16 cellular contexts compared by ENCODE assay signal in genomic region chr2:216316743-216317142, GRCh38. TPM values are rescaled to one million over a fixed set of nuclear protein-coding genes. Genes with fewer than 3 reads are reported as not detected.
DNase-seq lines count a peak whose midpoint lies in the region; ATAC-seq, FAIRE-seq and TF ChIP-seq lines count a peak whose summit lies in the region.
"Had no signal": no experiment of that assay in that cellular context is flagged by ENCODE, and none has a peak within 500 bp of the region (broad histone marks: within the 10 kb centered on the region; RNA-seq: fewer than 3 reads in every experiment).

No MANE protein-coding gene starts in this region.

- ATAC-seq in PC-3, result peak; percentile 68
- ATAC-seq: activated CD8-positive, alpha-beta T cell treated with anti-CD3 and anti-CD28 coated beads, Interleukin-2, amount 10 ng/mL, durations not matched to agents 7 days and 5 days; sciatic nerve had no signal

- H3K14ac ChIP-seq in H1 (ENCODE audit: insufficient read length), result no peak overlapping the region

- H2BK15ac ChIP-seq in H1 (ENCODE audit: low read length) (0 out of 2 replicates have a peak overlapping the region, but pooled peaks have one; percentile 22), mesendoderm (replicated peaks; ENCODE audit: low read depth) (no peak overlapping the region)

- H4K20me1 ChIP-seq in PC-3 (ENCODE audit: low read length) (no peaks in the 10 kb centered on the region), H1 (replicated peaks in 1 of 2; ENCODE audit: control insufficient read depth in 1 of 2, insufficient read depth in 2 of 2, low read length in 2 of 2) (no peaks in the 10 kb centered on the region)

- H3K79me1 ChIP-seq in H1 (ENCODE audit: low read depth, low read length), result no peaks in the 10 kb centered on the region
- H3K79me1 ChIP-seq in mesendoderm (ENCODE audit: low read length), result no peaks in the 10 kb centered on the region

- no peak overlapping the region for H2BK20ac ChIP-seq in H1 (ENCODE audit: low read length)

- H4K8ac ChIP-seq in H1 (ENCODE audit: extremely low read depth, insufficient read depth, low read length), result no peak overlapping the region
- no peak overlapping the region for H4K8ac ChIP-seq in mesendoderm (ENCODE audit: low read depth, low read length)

- no peak overlapping the region for H3K4me3 ChIP-seq in PC-3 (ENCODE audit: low read length)
- H3K4me3 ChIP-seq in H1 (ENCODE audit: extremely low read depth in 1 of 4, insufficient read depth in 2 of 4, low read depth in 3 of 4, low read length in 4 of 4), result 0 out of 8 replicates have a peak overlapping the region, but pooled peaks of 1 of the 4 experiments have one; percentile 2
- H3K4me3 ChIP-seq in mesendoderm (ENCODE audit: low read length), result no peak overlapping the region
- H3K4me3 ChIP-seq: HAP-1 had no signal

- H3K4ac ChIP-seq in H1 (replicated peaks; ENCODE audit: insufficient read length, low read depth, low read length) (no peak overlapping the region), mesendoderm (ENCODE audit: low read depth, low read length) (no peak overlapping the region)

- no peaks in the 10 kb centered on the region for H3K27me3 ChIP-seq in PC-3 (ENCODE audit: low read length)
- H3K27me3 ChIP-seq in H1 (replicated peaks in 1 of 4; ENCODE audit: control insufficient read depth in 3 of 4, extremely low read depth in 1 of 4, insufficient read depth in 3 of 4, low read length in 3 of 4), result no peaks in the 10 kb centered on the region
- H3K27me3 ChIP-seq in mesendoderm (ENCODE audit: insufficient read depth, low read length, poor library complexity), result no peaks in the 10 kb centered on the region

- H3K36me3 ChIP-seq in PC-3 (ENCODE audit: low read depth, low read length) (no peaks in the 10 kb centered on the region), H1 (ENCODE audit: control insufficient read depth in 2 of 4, insufficient read depth in 4 of 4, low read length in 3 of 4) (no peaks in the 10 kb centered on the region), mesendoderm (ENCODE audit: control insufficient read depth, insufficient read depth, low read length) (no peaks in the 10 kb centered on the region)
- H3K36me3 ChIP-seq: HAP-1 had no signal

- H3K23ac ChIP-seq in H1 (ENCODE audit: insufficient read length) (no peak overlapping the region), mesendoderm (ENCODE audit: low read length) (no peak overlapping the region)

- H3K4me3 Mint-ChIP-seq in activated CD4-positive, alpha-beta T cell treated with anti-CD3 and anti-CD28 coated beads, Interleukin-2, amount 10 ng/mL, durations not matched to agents 7 days and 5 days, result no peak overlapping the region
- H3K4me3 Mint-ChIP-seq: activated CD8-positive, alpha-beta T cell treated with anti-CD3 and anti-CD28 coated beads, Interleukin-2, amount 10 ng/mL, durations not matched to agents 7 days and 5 days; central memory CD8-positive, alpha-beta T cell had no signal

- H3K4me2 ChIP-seq in PC-3 (ENCODE audit: low read length) (peak overlapping the region; percentile 85), H1 (ENCODE audit: insufficient read depth in 1 of 2, low read depth in 2 of 2, low read length in 2 of 2) (no peak overlapping the region), mesendoderm (ENCODE audit: low read length) (no peak overlapping the region)

- TF ChIP-seq RAD21 in H1 (IDR thresholded peaks at IDR 0.05 in 1 of 2, conservative IDR thresholded peaks at IDR 0.05 in 1 of 2; ENCODE audit: low read depth in 2 of 2, low read length in 2 of 2), result no peak

- H3K4me1 Mint-ChIP-seq in activated CD4-positive, alpha-beta T cell treated with anti-CD3 and anti-CD28 coated beads, Interleukin-2, amount 10 ng/mL, durations not matched to agents 7 days and 5 days, result no peaks in the 10 kb centered on the region

- H3K9me2 ChIP-seq in PC-3 (replicated peaks; ENCODE audit: low read length), result no peaks in the 10 kb centered on the region

- H3K56ac ChIP-seq in H1 (replicated peaks; ENCODE audit: insufficient read length, low read depth, low read length), result no peak overlapping the region
- H3K56ac ChIP-seq in mesendoderm (ENCODE audit: low read length), result no peak overlapping the region

- H3K9me3 ChIP-seq in PC-3 (ENCODE audit: low read length) (no peaks in the 10 kb centered on the region), H1 (ENCODE audit: insufficient read depth in 2 of 2, low read depth in 1 of 2, low read length in 1 of 2) (no peaks in the 10 kb centered on the region)
- H3K9me3 ChIP-seq: HAP-1 had no signal

- peak overlapping the region; percentile 61 for H3K9ac ChIP-seq in PC-3 (ENCODE audit: low read length)
- no peak overlapping the region for H3K9ac ChIP-seq in H1 (replicated peaks in 1 of 4; ENCODE audit: extremely low read depth in 1 of 4, low read depth in 3 of 4, low read length in 3 of 4)
- no peak overlapping the region for H3K9ac ChIP-seq in mesendoderm (ENCODE audit: low read length)

- no peak overlapping the region for H2BK12ac ChIP-seq in H1 (ENCODE audit: low read depth, low read length)

- WGBS in H1 (ENCODE audit: extremely low coverage in 1 of 2, insufficient coverage in 1 of 2, insufficient read length in 1 of 2, insufficient replicate concordance in 2 of 2, low coverage in 1 of 2, low lambda C conversion rate in 2 of 2, missing lambda C conversion rate in 1 of 2), 2 experiments, result 72% methylated on average over 2 of the region's 2 CpGs; no CpG with 5 or more reads in 1 of the 2 experiments
- no CpG with 5 or more reads among the region's 2 CpGs for WGBS in mesendoderm (ENCODE audit: extremely low coverage, insufficient coverage, low lambda C conversion rate)

- DNase-seq in Daoy (ENCODE audit: low read depth) (peak; percentile 84), PC-3 (peak; percentile 76), H1 (ENCODE audit: low read depth in 1 of 2, low spot score in 2 of 2) (no peak), mesendoderm (peak; percentile 83), NCI-H1436 treated with DMSO at 0.1 percent for 48 hours (lab: John Stamatoyannopoulos, UW) (no peak), RWPE1 (ENCODE audit: low spot score) (no peak)
- no peak for DNase-seq in activated CD4-positive, alpha-beta T cell treated with anti-CD3 and anti-CD28 coated beads, Interleukin-2, amount 10 ng/mL, durations not matched to agents 7 days and 5 days
- no peak for DNase-seq in effector CD4-positive, alpha-beta T cell
- DNase-seq: activated CD8-positive, alpha-beta T cell treated with anti-CD3 and anti-CD28 coated beads, Interleukin-2, amount 10 ng/mL, durations not matched to agents 7 days and 5 days; activated gamma-delta T cell treated with Interleukin-2 at 50 U/mL for 16 hours; immature natural killer cell had no signal

- intact Hi-C loops in PC-3 (cut with micrococcal nuclease), result loop anchor here (5.0 to 10.0 kb wide), 2 partner anchors 56 to 178 kb away; partner anchors contain the start of genes MARCHF4 and RPL37A

- H2BK120ac ChIP-seq in H1 (replicated peaks; ENCODE audit: low read depth, low read length), result no peak overlapping the region
- peak overlapping the region; percentile 74 for H2BK120ac ChIP-seq in mesendoderm (ENCODE audit: low read depth, low read length)

- H3K23me2 ChIP-seq in H1 (ENCODE audit: low read depth, low read length), result no peaks in the 10 kb centered on the region

- H3K27ac Mint-ChIP-seq in activated CD4-positive, alpha-beta T cell treated with anti-CD3 and anti-CD28 coated beads, Interleukin-2, amount 10 ng/mL, durations not matched to agents 7 days and 5 days, result no peak overlapping the region
- H3K27ac Mint-ChIP-seq: activated CD8-positive, alpha-beta T cell treated with anti-CD3 and anti-CD28 coated beads, Interleukin-2, amount 10 ng/mL, durations not matched to agents 7 days and 5 days had no signal

- CTCF ChIA-PET in PC-3 (lab: Charles Lee) (no interaction called here), H1 (lab: Charles Lee; ENCODE audit: partially characterized antibody) (interaction anchor here (1.1 to 2.0 kb wide), 6 partner anchors 9 to 87 kb away, joined by 3 to 9 read pairs (median 5); no protein-coding TSS in a partner anchor), RWPE1 (lab: Yijun Ruan, JAX) (no interaction called here)
- CTCF ChIA-PET in activated CD4-positive, alpha-beta T cell treated with anti-CD3 and anti-CD28 coated beads, Interleukin-2, amount 10 ng/mL, durations not matched to agents 7 days and 5 days (lab: Charles Lee), result no interaction called here

- H3K4me1 ChIP-seq in PC-3 (ENCODE audit: insufficient read depth, low read length) (peaks cover 25% of the 10 kb centered on the region), H1 (replicated peaks in 1 of 4; ENCODE audit: control insufficient read depth in 3 of 4, insufficient read depth in 4 of 4, low read length in 3 of 4) (peaks cover 3 to 16% (median 10%) of the 10 kb centered on the region in 4 experiments; a peak in 6 of 7 replicates), mesendoderm (ENCODE audit: control insufficient read depth, low read depth, low read length) (peaks cover 14% of the 10 kb centered on the region)
- H3K4me1 ChIP-seq: HAP-1 had no signal

- H2BK5ac ChIP-seq in H1 (ENCODE audit: low read depth, low read length), result no peak overlapping the region
- H2BK5ac ChIP-seq in mesendoderm (ENCODE audit: low read length), result no peak overlapping the region

- H3K36me3 Mint-ChIP-seq in activated CD4-positive, alpha-beta T cell treated with anti-CD3 and anti-CD28 coated beads, Interleukin-2, amount 10 ng/mL, durations not matched to agents 7 days and 5 days (ENCODE audit: low read depth), result no peaks in the 10 kb centered on the region
- H3K36me3 Mint-ChIP-seq: immature natural killer cell had no signal

- no peak overlapping the region for H2AK5ac ChIP-seq in H1 (ENCODE audit: low read depth, low read length)
- H2AK5ac ChIP-seq in mesendoderm (ENCODE audit: low read length), result no peak overlapping the region

- BruUV-seq in PC-3 (replicated peaks; lab: Mats Ljungman, UMichigan), result no TSS peak

- peaks cover 6% of the 10 kb centered on the region for H3F3A ChIP-seq in PC-3 (ENCODE audit: low read length, unreplicated experiment)

- TF ChIP-seq POLR2A in H1 (IDR thresholded peaks at IDR 0.05; ENCODE audit: control extremely low read depth in 1 of 2, low read depth in 2 of 2, low read length in 2 of 2), result no peak

- H4K5ac ChIP-seq in H1 (ENCODE audit: insufficient read length, low read depth, low read length) (no peak overlapping the region), mesendoderm (ENCODE audit: low read length) (no peak overlapping the region)

- no peak overlapping the region for H4K91ac ChIP-seq in H1 (replicated peaks; ENCODE audit: insufficient read length, low read length)

- peaks cover 2% of the 10 kb centered on the region for H3K9me3 Mint-ChIP-seq in activated CD4-positive, alpha-beta T cell treated with anti-CD3 and anti-CD28 coated beads, Interleukin-2, amount 10 ng/mL, durations not matched to agents 7 days and 5 days
- H3K9me3 Mint-ChIP-seq: central memory CD8-positive, alpha-beta T cell; immature natural killer cell had no signal

- no peak for TF ChIP-seq CTCF in PC-3 (conservative IDR thresholded peaks at IDR 0.05; ENCODE audit: low read depth, low read length)
- TF ChIP-seq CTCF in H1 (IDR thresholded peaks at IDR 0.05; ENCODE audit: control extremely low read depth in 1 of 3, insufficient read depth in 1 of 3, low read depth in 1 of 3, low read length in 3 of 3), result no peak
- no peak for TF ChIP-seq CTCF in RWPE1 (conservative IDR thresholded peaks at IDR 0.05; ENCODE audit: low read depth)

- no peak for FAIRE-seq in H1 (lab: Jason Lieb, UNC)

- no peaks in the 10 kb centered on the region for H3K79me2 ChIP-seq in PC-3 (ENCODE audit: low read length)
- H3K79me2 ChIP-seq in H1 (ENCODE audit: control insufficient read depth in 1 of 2, insufficient read depth in 2 of 2, low read length in 2 of 2), result no peaks in the 10 kb centered on the region
- no peaks in the 10 kb centered on the region for H3K79me2 ChIP-seq in mesendoderm (ENCODE audit: control insufficient read depth, insufficient read depth, low read length)

- H3K18ac ChIP-seq in H1 (ENCODE audit: extremely low read depth, low read length), result no peak overlapping the region
- H3K18ac ChIP-seq in mesendoderm (ENCODE audit: low read length), result peak overlapping the region; percentile 20

- no peak for TF ChIP-seq EP300 in H1 (IDR thresholded peaks at IDR 0.05; ENCODE audit: borderline replicate concordance in 1 of 2, low read depth in 2 of 2, low read length in 2 of 2)

- H3K27ac ChIP-seq in PC-3 (ENCODE audit: low read length), result peak overlapping the region; percentile 91
- no peak overlapping the region for H3K27ac ChIP-seq in H1 (ENCODE audit: low read depth, low read length)
- peak overlapping the region; percentile 13 for H3K27ac ChIP-seq in mesendoderm (ENCODE audit: low read depth, low read length)
- H3K27ac ChIP-seq in RWPE1, result no peak overlapping the region
- H3K27ac ChIP-seq: C4-2B had no signal

- peaks cover 9% of the 10 kb centered on the region for H3K27me3 Mint-ChIP-seq in activated CD4-positive, alpha-beta T cell treated with anti-CD3 and anti-CD28 coated beads, Interleukin-2, amount 10 ng/mL, durations not matched to agents 7 days and 5 days

- POLR2A ChIA-PET in PC-3 (lab: Charles Lee; ENCODE audit: unreplicated experiment), result no interaction called here
- POLR2A ChIA-PET in H1 (lab: Charles Lee; ENCODE audit: partially characterized antibody), result interaction anchor here (0.8 to 1.6 kb wide), 3 partner anchors 11 to 29 kb away, joined by 3 to 4 read pairs (median 3); no protein-coding TSS in a partner anchor
- POLR2A ChIA-PET in activated CD4-positive, alpha-beta T cell treated with anti-CD3 and anti-CD28 coated beads, Interleukin-2, amount 10 ng/mL, durations not matched to agents 7 days and 5 days (lab: Charles Lee), result no interaction called here
- POLR2A ChIA-PET in RWPE1 (lab: Yijun Ruan, JAX; ENCODE audit: low non-redundant PET), result no interaction called here

- H2AFZ ChIP-seq in PC-3 (ENCODE audit: low read length) (no peak overlapping the region), H1 (ENCODE audit: low read length) (no peak overlapping the region)

RNA-seq across cellular contexts. Expression of gene MARCHF4, which starts 55.5 kb away (rescaled TPM):
- total RNA-seq in Daoy (2014; rRNA removed; shearing (Covaris generic)), result 4.1 and 4.8 TPM in 2 replicates
- total RNA-seq in PC-3 (2014; rRNA removed), result 1.9 and 3.7 TPM in 2 replicates
- 2.9 TPM in 2 replicates for total RNA-seq in H1 (2021; fragmentation: NEBNext Ultra II Directional; extraction: Animal tissue kit (Norgen Biotek cat#: 25700))
- polyA plus RNA-seq in H1 (2011; rRNA removed), result 1.8 and 1.9 TPM in 2 replicates
- polyA plus RNA-seq in H1 (2011; cell fraction: cytosol; rRNA removed), result 1.4 TPM
- 1.1 TPM for polyA plus RNA-seq in H1 (2011; cell fraction: nucleus; rRNA removed)
- 2.7 to 3.5 TPM (median 3.1 TPM) in 4 replicates for polyA plus RNA-seq in H1 (2012, experiment 1 of 2)
- 3.1 TPM for polyA plus RNA-seq in H1 (2012, experiment 2 of 2)
- polyA plus RNA-seq in H1 (2013, experiment 1 of 2), result 1.7 TPM
- polyA plus RNA-seq in H1 (2013, experiment 2 of 2), result 1.7 TPM
- 1.3 TPM in 2 replicates for polyA minus RNA-seq in H1 (2011; rRNA and poly(A)+ RNA removed)
- polyA minus RNA-seq in H1 (2011; cell fraction: cytosol; rRNA and poly(A)+ RNA removed), result 0.73 TPM
- polyA minus RNA-seq in H1 (2011; cell fraction: nucleus; rRNA and poly(A)+ RNA removed), result 1.6 TPM
- 0.93 TPM for polyA plus RNA-seq in mesendoderm (2013, experiment 1 of 2)
- 0.80 TPM for polyA plus RNA-seq in mesendoderm (2013, experiment 2 of 2)
- total RNA-seq in activated CD4-positive, alpha-beta T cell treated with anti-CD3 and anti-CD28 coated beads, Interleukin-2, amount 10 ng/mL, durations not matched to agents 7 days and 5 days, result not detected
- total RNA-seq: activated CD8-positive, alpha-beta T cell treated with anti-CD3 and anti-CD28 coated beads, Interleukin-2, amount 10 ng/mL, durations not matched to agents 7 days and 5 days; esophagus mucosa; sciatic nerve had no signal

Comparison
In these comparisons a context has a peak if more than half of its experiments do, and no peak if none do; other contexts are left out.
1. DNase-seq: peak in Daoy (single experiment), PC-3 (single experiment) and mesendoderm (single experiment); none in H1 (0 of 2), activated CD4-positive, alpha-beta T cell treated with anti-CD3 and anti-CD28 coated beads, Interleukin-2, amount 10 ng/mL, durations not matched to agents 7 days and 5 days (single experiment), NCI-H1436 treated with DMSO at 0.1 percent for 48 hours (single experiment), RWPE1 (single experiment) and effector CD4-positive, alpha-beta T cell (single experiment).
2. H3K27ac ChIP-seq: peak in PC-3 (single experiment) and mesendoderm (single experiment); none in H1 (single experiment) and RWPE1 (single experiment).